ENCODE assay signal across 21 cellular contexts in genomic region chr21:15653710-15654109, GRCh38.
"Had no signal": no experiment of that assay in that cellular context is flagged by ENCODE, and none has a peak within 500 bp of the region (broad histone marks: within the 10 kb centered on the region; RNA-seq: fewer than 3 reads in every experiment).

No MANE protein-coding gene starts in this region.

- H3K4me1 ChIP-seq: esophagus squamous epithelium, pancreas, right lobe of liver, upper lobe of right lung, uterus had no signal

- H3K4me3 ChIP-seq: coronary artery, esophagus squamous epithelium, lung, pancreas, right lobe of liver, transverse colon, upper lobe of right lung, uterus had no signal

- H3K36me3 ChIP-seq: esophagus squamous epithelium, neutrophil, pancreas, right lobe of liver, transverse colon, upper lobe of right lung, uterus had no signal

- ATAC-seq: left lobe of liver; natural killer cell treated with Interleukin-12 subunit alpha and Interleukin-12 subunit beta and Interleukin-15 and Interleukin-18, amount 100 ng/mL, for 72 hours; right lobe of liver; stimulated activated naive B cell treated with anti-CD40 and anti-IgM and Interleukin-4, amounts not matched to agents 10 μg/mL and 1 μg/mL and 100 μg/mL, for 72 hours; upper lobe of right lung had no signal

- H3K27me3 ChIP-seq: esophagus squamous epithelium, neutrophil, pancreas, right lobe of liver, transverse colon, upper lobe of right lung, uterus had no signal

- DNase-seq: dermis blood vessel endothelial cell; effector memory CD4-positive, alpha-beta T cell; erythroblast; esophagus squamous epithelium; foreskin melanocyte; hypothalamus; immature natural killer cell; pancreas; right lobe of liver; small intestine; stimulated activated CD4-positive, alpha-beta T cell treated with anti-CD3 and anti-CD28 coated beads, Interleukin-15, amount 100 ng/mL, for 24 hours; stimulated activated CD4-positive, alpha-beta T cell treated with anti-CD3 and anti-CD28 coated beads, Interleukin-2, amount 100 ng/mL, for 48 hours; stimulated activated naive B cell treated with anti-CD40 and anti-IgM and Interleukin-4, amounts not matched to agents 10 μg/mL and 1 μg/mL and 100 μg/mL, for 72 hours; transverse colon; upper lobe of right lung; uterus had no signal

- H3K27ac ChIP-seq: coronary artery, esophagus squamous epithelium, neutrophil, pancreas, right lobe of liver, transverse colon, upper lobe of right lung, uterus had no signal

- H3K9me3 ChIP-seq: esophagus squamous epithelium, neutrophil, pancreas, right lobe of liver, transverse colon, upper lobe of right lung, uterus had no signal
